20 cellular contexts compared by ENCODE assay signal in the genomic region with DNA sequence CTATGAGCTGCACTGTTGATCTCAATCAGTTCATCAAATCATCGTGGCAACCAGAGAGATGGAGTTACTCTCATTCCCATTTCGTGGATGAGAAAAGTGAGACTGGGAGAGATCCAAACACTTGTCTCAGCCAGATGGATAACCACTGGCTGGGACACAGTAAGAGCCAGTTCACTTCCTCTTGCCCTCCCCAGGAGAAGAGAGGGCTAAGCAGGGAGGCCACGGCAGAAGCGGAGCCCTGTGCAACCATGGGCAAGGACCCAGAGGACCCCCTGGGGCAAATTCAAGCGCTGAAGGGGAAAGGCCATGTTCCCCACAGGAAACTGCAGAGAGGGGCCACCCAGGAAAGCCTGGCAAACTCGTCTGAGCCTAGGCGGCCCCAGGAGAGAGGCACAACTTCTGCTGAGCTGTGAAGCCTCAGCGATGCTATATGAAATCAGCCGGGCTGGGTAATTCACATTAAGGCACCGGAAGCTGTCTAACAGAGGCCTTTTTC.
"Had no signal": no experiment of that assay in that cellular context is flagged by ENCODE, and none has a peak within 500 bp of the region (broad histone marks: within the 10 kb centered on the region; RNA-seq: fewer than 3 reads in every experiment).

No MANE protein-coding gene starts in this region.

- DNase-seq: dorsolateral prefrontal cortex; effector memory CD4-positive, alpha-beta T cell; heart right ventricle; hypothalamus; islet precursor cell; mammary epithelial cell; naive thymus-derived CD4-positive, alpha-beta T cell; nephron progenitor cell; spleen; stimulated activated CD4-positive, alpha-beta T cell treated with anti-CD3 and anti-CD28 coated beads, Interleukin-2, amount 100 ng/mL, for 24 hours; stimulated activated CD4-positive, alpha-beta T cell treated with anti-CD3 and anti-CD28 coated beads, Interleukin-4, amount 100 ng/mL, for 4 hours; stimulated activated naive B cell treated with anti-CD40 and anti-IgM and Interleukin-4, amounts not matched to agents 10 μg/mL and 1 μg/mL and 100 μg/mL, for 72 hours; stimulated activated naive CD8-positive, alpha-beta T cell treated with anti-CD3 and anti-CD28 coated beads, Interleukin-15, amount 100 ng/mL, for 72 hours; testis; upper lobe of right lung had no signal

- H3K9me3 ChIP-seq: spleen, testis, tibial nerve, upper lobe of right lung, vagina had no signal

- H3K27ac ChIP-seq: dorsolateral prefrontal cortex, testis, tibial nerve, upper lobe of right lung, vagina had no signal

- H3K4me3 ChIP-seq: dorsolateral prefrontal cortex, heart right ventricle, spleen, testis, tibial nerve, upper lobe of right lung, vagina had no signal

- FAIRE-seq: endometrium, frontal cortex had no signal

- ATAC-seq: naive thymus-derived CD4-positive, alpha-beta T cell; sciatic nerve; stimulated activated naive B cell treated with anti-CD40 and anti-IgM and Interleukin-4, amounts not matched to agents 10 μg/mL and 1 μg/mL and 100 μg/mL, for 72 hours; stimulated activated naive CD8-positive, alpha-beta T cell treated with anti-CD3 and anti-CD28 coated beads, Interleukin-15, amount 100 ng/mL, for 72 hours; upper lobe of right lung had no signal

- H3K27me3 ChIP-seq: heart right ventricle, testis, tibial nerve, upper lobe of right lung, vagina had no signal

- H3K36me3 ChIP-seq: heart right ventricle, spleen, tibial nerve, upper lobe of right lung, vagina had no signal

- H3K4me1 ChIP-seq: testis, tibial nerve, upper lobe of right lung, vagina had no signal
